Comparison of ENCODE assay signal across 8 cellular contexts in the genomic region with DNA sequence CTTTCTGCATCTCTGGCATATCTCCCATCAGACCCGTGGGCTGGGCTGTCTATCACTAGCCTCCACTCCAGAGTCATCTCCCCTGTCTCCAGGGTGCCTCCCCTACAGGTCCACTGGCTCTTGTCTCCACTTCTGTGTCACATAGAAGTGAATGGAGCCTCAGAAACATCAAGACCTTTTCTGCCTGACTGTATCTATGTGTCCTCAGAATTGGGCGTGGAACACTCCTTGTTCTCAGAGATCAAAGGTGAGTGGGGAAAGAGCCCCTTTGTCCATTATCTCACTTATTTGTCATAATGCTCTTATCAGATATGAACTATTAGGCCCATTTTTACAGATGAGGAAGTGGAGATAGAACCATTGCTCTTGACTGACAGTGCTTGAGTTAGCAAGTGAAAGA.
"Had no signal": no experiment of that assay in that cellular context is flagged by ENCODE, and none has a peak within 500 bp of the region (broad histone marks: within the 10 kb centered on the region; RNA-seq: fewer than 3 reads in every experiment).

No MANE protein-coding gene starts in this region.

- ATAC-seq: HepG2 had no signal

- H2AFZ ChIP-seq: GM23248 had no signal

- H3K9ac ChIP-seq: GM23248 had no signal

- H3K9me3 Mint-ChIP-seq: H9 had no signal

- FAIRE-seq: H1, H54, HepG2 had no signal

- DNase-seq: GM23248, H9, HCEC 1CT, KG1 had no signal

- H3K27ac Mint-ChIP-seq: H9 had no signal

- H3K36me3 Mint-ChIP-seq: IgD-negative memory B cell had no signal

- H3K4me3 ChIP-seq: GM23248 had no signal

- H3K4me1 Mint-ChIP-seq: H9, IgD-negative memory B cell had no signal

- H3K4me3 Mint-ChIP-seq: H9, IgD-negative memory B cell had no signal
